ENCODE assay signal across 7 cellular contexts in the genomic region with DNA sequence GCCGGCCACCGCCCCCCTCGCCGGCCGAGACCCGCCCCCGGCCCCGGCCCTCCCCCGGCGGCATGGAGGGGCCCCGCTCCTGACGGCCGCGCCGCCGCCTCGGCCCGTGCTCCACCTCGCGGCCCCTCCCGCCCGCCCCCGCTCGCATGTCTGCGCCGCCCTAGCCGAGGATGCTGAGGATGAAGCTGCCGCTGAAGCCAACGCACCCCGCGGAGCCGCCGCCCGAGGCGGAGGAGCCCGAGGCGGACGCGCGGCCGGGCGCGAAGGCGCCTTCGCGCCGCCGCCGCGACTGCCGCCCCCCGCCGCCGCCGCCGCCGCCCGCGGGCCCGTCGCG. TPM values are rescaled to one million over a fixed set of nuclear protein-coding genes. Genes with fewer than 3 reads are reported as not detected.
DNase-seq lines count a peak whose midpoint lies in the region; TF ChIP-seq lines count a peak whose summit lies in the region.

No MANE protein-coding gene starts in this region.

- H3K36me3 ChIP-seq in H7 (replicated peaks; ENCODE audit: control insufficient read depth, insufficient read depth, low read length) (no peaks in the 10 kb centered on the region), subcutaneous abdominal adipose tissue (ENCODE audit: control insufficient read depth in 5 of 5, insufficient read depth in 5 of 5, low read length in 5 of 5) (no peaks in the 10 kb centered on the region)

- no peaks in the 10 kb centered on the region for H3K9me3 ChIP-seq in subcutaneous abdominal adipose tissue (ENCODE audit: control insufficient read depth in 5 of 5, low read length in 5 of 5)

- peak overlapping the region; percentile 88 for H3K27ac ChIP-seq in subcutaneous abdominal adipose tissue (ENCODE audit: low read depth, low read length)

- H3K27me3 ChIP-seq in H7 (ENCODE audit: control insufficient read depth, insufficient read depth, low read length) (peaks cover 38% of the 10 kb centered on the region), subcutaneous abdominal adipose tissue (ENCODE audit: control insufficient read depth in 5 of 5, insufficient read depth in 4 of 5, low read length in 5 of 5) (no peaks in the 10 kb centered on the region)

- H3K9ac ChIP-seq in subcutaneous abdominal adipose tissue (ENCODE audit: low read length in 5 of 5) = no peak overlapping the region

- peak; percentile 97 for DNase-seq in H7
- DNase-seq in iris pigment epithelial cell (ENCODE audit: low read depth) = peak; percentile 68
- DNase-seq in NCI-H1048 (lab: John Stamatoyannopoulos, UW) = no peak
- no peak for DNase-seq in NCI-H345 treated with DMSO at 0.1 percent for 48 hours (lab: John Stamatoyannopoulos, UW; ENCODE audit: unreplicated experiment)
- no peak for DNase-seq in NCI-H82 treated with DMSO at 0.1 percent for 48 hours (lab: John Stamatoyannopoulos, UW; ENCODE audit: unreplicated experiment)

- H3K4me3 ChIP-seq in H7 (ENCODE audit: insufficient read depth, low read depth, low read length) = peak overlapping the region; percentile 85
- peak overlapping the region; percentile 78 for H3K4me3 ChIP-seq in WI38 (ENCODE audit: low read depth, low read length)
- peak overlapping the region in 2 of 5 donors; percentile 90 to 93 for H3K4me3 ChIP-seq in subcutaneous abdominal adipose tissue (ENCODE audit: low read depth in 1 of 5, low read length in 5 of 5)

- H3K4me1 ChIP-seq in subcutaneous abdominal adipose tissue (ENCODE audit: control insufficient read depth in 5 of 5, insufficient read depth in 5 of 5, low read length in 5 of 5) = peaks cover 2 to 48% (median 37%) of the 10 kb centered on the region in 5 donors

- no peak for TF ChIP-seq CTCF in WI38 (IDR thresholded peaks at IDR 0.05; ENCODE audit: low read depth, low read length)

RNA-seq across cellular contexts. Expression of a gene that starts 0.4 kb away (rescaled TPM):
- 7.8 and 10.5 TPM in 2 replicates for total RNA-seq in H7 (2014; rRNA removed; shearing (Covaris generic))

Comparison
In these comparisons a context has a peak if more than half of its experiments do, and no peak if none do; other contexts are left out.
1. DNase-seq: peak in H7 (single experiment) and iris pigment epithelial cell (single experiment); none in NCI-H1048 (single experiment), NCI-H345 treated with DMSO at 0.1 percent for 48 hours (single experiment) and NCI-H82 treated with DMSO at 0.1 percent for 48 hours (single experiment).